ENCODE assay signal across 9 cellular contexts in the genomic region with DNA sequence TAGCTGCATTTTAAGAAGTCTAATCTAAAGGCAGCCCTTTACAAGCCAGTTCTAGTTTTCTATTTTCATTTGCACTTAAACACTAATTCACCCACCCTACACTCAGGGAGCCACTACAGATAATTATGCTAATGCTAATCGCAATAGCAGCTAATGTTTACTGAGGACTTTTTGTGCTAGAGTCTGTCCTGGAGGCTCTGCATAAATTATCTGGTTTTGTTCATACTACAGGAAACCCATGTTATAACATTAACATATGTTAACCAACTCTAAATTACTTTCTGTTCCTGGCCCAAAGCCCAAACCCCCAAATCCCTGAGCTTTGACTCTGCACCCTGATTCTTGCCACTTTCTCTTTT. TPM values are rescaled to one million over a fixed set of nuclear protein-coding genes. Genes with fewer than 3 reads are reported as not detected.
DNase-seq lines count a peak whose midpoint lies in the region; ATAC-seq and TF ChIP-seq lines count a peak whose summit lies in the region.
"Had no signal": no experiment of that assay in that cellular context is flagged by ENCODE, and none has a peak within 500 bp of the region (broad histone marks: within the 10 kb centered on the region; RNA-seq: fewer than 3 reads in every experiment).

No MANE protein-coding gene starts in this region.

- 0% methylated on average over 1 of the region's 1 CpG for WGBS in GM23248 (ENCODE audit: low coverage in 1 of 2, low lambda C conversion rate in 2 of 2, missing lambda C conversion rate in 2 of 2), 2 experiments
- WGBS in stomach, 5 donors = 0 to 44% (median 10%) methylated on average over 1 of the region's 1 CpG

- H3K36me3 ChIP-seq in CD4-positive, alpha-beta memory T cell (ENCODE audit: insufficient read depth, low read length) = no peaks in the 10 kb centered on the region
- H3K36me3 ChIP-seq in GM23248 (ENCODE audit: low read depth) (no peaks in the 10 kb centered on the region), RWPE2 (ENCODE audit: low read depth) (no peaks in the 10 kb centered on the region), right atrium auricular region (no peaks in the 10 kb centered on the region), stomach (no peaks in the 10 kb centered on the region)
- H3K36me3 ChIP-seq: neutrophil had no signal

- H3K9ac ChIP-seq in GM23248 = peak overlapping the region; percentile 67

- ATAC-seq in RWPE2 (ENCODE audit: low read depth) = no peak; the same call in 2 of the 3 replicates

- CTCF ChIA-PET in CD4-positive, alpha-beta memory T cell (lab: Charles Lee; ENCODE audit: partially characterized antibody) = interaction anchor here (1.2 kb wide), 1 partner anchor 130 kb away, joined by 4 read pairs; no protein-coding TSS in a partner anchor

- no peak for TF ChIP-seq POLR2A in stomach (IDR thresholded peaks at IDR 0.05)

- POLR2A ChIA-PET in CD4-positive, alpha-beta memory T cell (lab: Charles Lee; ENCODE audit: partially characterized antibody) = interaction anchor here (0.8 to 1.1 kb wide), 3 partner anchors 89 to 1408 kb away, joined by 3 read pairs; no protein-coding TSS in a partner anchor

- H3K4me1 ChIP-seq in CD4-positive, alpha-beta memory T cell (ENCODE audit: insufficient read depth, low read length) = peaks cover 25% of the 10 kb centered on the region
- H3K4me1 ChIP-seq in GM23248 (ENCODE audit: insufficient read depth) (no peaks in the 10 kb centered on the region), RWPE2 (ENCODE audit: insufficient read depth, poor library complexity, severe bottlenecking) (no peaks in the 10 kb centered on the region), right atrium auricular region (no peaks in the 10 kb centered on the region), stomach (peaks cover 0 to 6% (median 0%) of the 10 kb centered on the region in 4 donors)

- peak overlapping the region; percentile 92 to 99 (median 95) for H3K27ac Mint-ChIP-seq in CD4-positive, alpha-beta memory T cell

- no peaks in the 10 kb centered on the region for H3K9me3 ChIP-seq in CD4-positive, alpha-beta memory T cell (ENCODE audit: control insufficient read depth in 1 of 2, low read length in 2 of 2)
- H3K9me3 ChIP-seq in GM23248 (ENCODE audit: low read depth) (no peaks in the 10 kb centered on the region), RWPE2 (ENCODE audit: severe bottlenecking) (no peaks in the 10 kb centered on the region), right atrium auricular region (no peaks in the 10 kb centered on the region), stomach (peaks cover 0 to 6% (median 0%) of the 10 kb centered on the region in 4 donors)
- H3K9me3 ChIP-seq: neutrophil had no signal

- no peaks in the 10 kb centered on the region for H3K27me3 Mint-ChIP-seq in CD4-positive, alpha-beta memory T cell

- in situ Hi-C loops in GM23248 (cut with MboI) = no loop called here

- peaks cover 14 to 40% (median 29%) of the 10 kb centered on the region in 4 donors for H3K4me1 Mint-ChIP-seq in CD4-positive, alpha-beta memory T cell

- peaks cover 0 to 3% of the 10 kb centered on the region in 2 donors for H3K36me3 Mint-ChIP-seq in CD4-positive, alpha-beta memory T cell

- no peaks in the 10 kb centered on the region for H4K20me1 ChIP-seq in GM23248 (ENCODE audit: insufficient read depth)

- H3F3A ChIP-seq in GM23248 (ENCODE audit: insufficient read depth) = no peaks in the 10 kb centered on the region

- no peaks in the 10 kb centered on the region for H3K9me2 ChIP-seq in GM23248 (ENCODE audit: insufficient read depth)

- no peaks in the 10 kb centered on the region for H3K27me3 ChIP-seq in CD4-positive, alpha-beta memory T cell (ENCODE audit: insufficient read depth, low read length)
- H3K27me3 ChIP-seq in GM23248 (replicated peaks; ENCODE audit: insufficient read depth) (no peaks in the 10 kb centered on the region), RWPE2 (ENCODE audit: insufficient read depth, poor library complexity, severe bottlenecking) (no peaks in the 10 kb centered on the region), right atrium auricular region (no peaks in the 10 kb centered on the region), stomach (peaks cover 0 to 9% (median 0%) of the 10 kb centered on the region in 3 donors)

- no peak for TF ChIP-seq CTCF in RWPE2 (IDR thresholded peaks at IDR 0.05; ENCODE audit: poor library complexity, severe bottlenecking)
- TF ChIP-seq CTCF in right atrium auricular region (IDR thresholded peaks at IDR 0.05) = no peak
- TF ChIP-seq CTCF in stomach (IDR thresholded peaks at IDR 0.05) = no peak

- H3K79me2 ChIP-seq in GM23248 (ENCODE audit: insufficient read depth) = no peaks in the 10 kb centered on the region

- peak overlapping the region; percentile 84 to 96 (median 93) for H3K4me3 Mint-ChIP-seq in CD4-positive, alpha-beta memory T cell

- intact Hi-C loops in CD4-positive, alpha-beta memory T cell (cut with micrococcal nuclease) = loop anchor here (2.0 to 10.0 kb wide), 3 partner anchors 127 to 1479 kb away; a partner anchor contains a TSS
- intact Hi-C loops in stomach (cut with DNase I; ENCODE audit: low total_unique reads) = no loop called here

- peak overlapping the region; percentile 62 for H3K4me2 ChIP-seq in GM23248 (ENCODE audit: unreplicated experiment)

- no peak for TF ChIP-seq EP300 in stomach (IDR thresholded peaks at IDR 0.05)

- peak overlapping the region in 1 of 2 donors; percentile 66 for H3K4me3 ChIP-seq in CD4-positive, alpha-beta memory T cell (ENCODE audit: low read length in 2 of 2)
- H3K4me3 ChIP-seq in GM23248 = peak overlapping the region; percentile 82
- H3K4me3 ChIP-seq in RWPE2 (ENCODE audit: severe bottlenecking) = peak overlapping the region; percentile 38
- peak overlapping the region; percentile 33 to 50 for H3K4me3 ChIP-seq in right atrium auricular region
- H3K4me3 ChIP-seq in stomach = peak overlapping the region; percentile 44 to 60 (median 54)

- H3K9me3 Mint-ChIP-seq in CD4-positive, alpha-beta memory T cell = peaks cover 0 to 3% (median 0%) of the 10 kb centered on the region in 8 donors

- H3K27ac ChIP-seq in CD4-positive, alpha-beta memory T cell (ENCODE audit: low read depth, low read length) = peak overlapping the region; percentile 48
- H3K27ac ChIP-seq in GM23248 (no peak overlapping the region), RWPE2 (ENCODE audit: poor library complexity, severe bottlenecking) (no peak overlapping the region), right atrium auricular region (peak overlapping the region in 1 of 2 donors; percentile 30), stomach (peak overlapping the region; percentile 19 to 51 (median 44))
- H3K27ac ChIP-seq: neutrophil had no signal

- no peak for DNase-seq in CD4-positive, alpha-beta memory T cell
- DNase-seq in GM23248 (peak; percentile 1), RWPE2 (ENCODE audit: low spot score) (no peak), right atrium auricular region (ENCODE audit: low spot score) (no peak), stomach (no peak), cerebellar cortex (ENCODE audit: low spot score) (no peak), GF-D8 (lab: John Stamatoyannopoulos, UW) (no peak), foreskin melanocyte (no peak)

- H2AFZ ChIP-seq in GM23248 = peak overlapping the region; percentile 90

RNA-seq across cellular contexts. Expression of a gene that starts 0.5 kb away (rescaled TPM):
- total RNA-seq in CD4-positive, alpha-beta memory T cell = 10 to 100 TPM; 15.6 to 16.2 TPM
- polyA plus RNA-seq in CD4-positive, alpha-beta memory T cell = 1 to 10 TPM; 2.4 to 5.2 TPM
- 1.3 and 2.1 TPM in 2 replicates for total RNA-seq in GM23248 (2014; rRNA removed; shearing (Covaris generic))
- polyA plus RNA-seq in GM23248 (2016; fragmentation: Nextera tagmentation; extraction: Ambion mirVana) (0.53 and 1.1 TPM in 2 replicates), stomach (1 to 10 TPM in 2 of 3 donors, under 1 TPM in 1; 0.68 to 2.7 (median 1.5) TPM)
- total RNA-seq in right atrium auricular region (1 to 10 TPM in 1 of 2 donors, under 1 TPM in 1; 0.67 to 1.8 TPM), stomach (1 to 10 TPM in 4 of 5 donors, under 1 TPM in 1; 0.29 to 4.8 (median 1.8) TPM)

Comparison
In these comparisons a context has a peak if more than half of its experiments do, and no peak if none do; other contexts are left out.
1. H3K27ac ChIP-seq: peak in CD4-positive, alpha-beta memory T cell (single experiment) and stomach (5 of 5); none in GM23248 (single experiment) and RWPE2 (single experiment).